Comparison of ENCODE assay signal across 14 cellular contexts in genomic region chr1:55877440-55878232, GRCh38.
DNase-seq lines count a peak whose midpoint lies in the region; TF ChIP-seq lines count a peak whose summit lies in the region.
"Had no signal": no experiment of that assay in that cellular context is flagged by ENCODE, and none has a peak within 500 bp of the region (broad histone marks: within the 10 kb centered on the region; RNA-seq: fewer than 3 reads in every experiment).

No MANE protein-coding gene starts in this region.

- POLR2A ChIA-PET in HEK293T (lab: Yijun Ruan, JAX) = no interaction called here

- intact Hi-C loops in activated CD4-positive, alpha-beta T cell treated with anti-CD3 and anti-CD28 coated beads, Interleukin-2, amount 10 ng/mL, durations not matched to agents 24 days and 14 days (cut with micrococcal nuclease) = no loop called here

- no peaks in the 10 kb centered on the region for H3K9me3 Mint-ChIP-seq in activated CD4-positive, alpha-beta T cell treated with anti-CD3 and anti-CD28 coated beads, Interleukin-2, amount 10 ng/mL, durations not matched to agents 24 days and 14 days
- H3K9me3 Mint-ChIP-seq in activated T-cell treated with anti-CD3 and anti-CD28 coated beads, Interleukin-2, amount 50 U/mL, for 24 hours = no peaks in the 10 kb centered on the region
- H3K9me3 Mint-ChIP-seq: IgD-negative memory B cell had no signal

- H3K4me3 Mint-ChIP-seq in activated CD4-positive, alpha-beta T cell treated with anti-CD3 and anti-CD28 coated beads, Interleukin-2, amount 10 ng/mL, durations not matched to agents 24 days and 14 days = no peak overlapping the region
- no peak overlapping the region for H3K4me3 Mint-ChIP-seq in activated T-cell treated with anti-CD3 and anti-CD28 coated beads, Interleukin-2, amount 50 U/mL, for 24 hours
- H3K4me3 Mint-ChIP-seq: IgD-negative memory B cell had no signal

- no peaks in the 10 kb centered on the region for H3K36me3 Mint-ChIP-seq in activated CD4-positive, alpha-beta T cell treated with anti-CD3 and anti-CD28 coated beads, Interleukin-2, amount 10 ng/mL, durations not matched to agents 24 days and 14 days (ENCODE audit: low read depth)
- no peaks in the 10 kb centered on the region for H3K36me3 Mint-ChIP-seq in activated T-cell treated with anti-CD3 and anti-CD28 coated beads, Interleukin-2, amount 50 U/mL, for 24 hours (ENCODE audit: low read depth)
- H3K36me3 Mint-ChIP-seq: IgD-negative memory B cell had no signal

- CTCF ChIA-PET in HEK293T (lab: Yijun Ruan, JAX) = interaction anchor here (1.2 kb wide), 1 partner anchor 9 kb away, joined by 4 read pairs; no protein-coding TSS in a partner anchor

- H3K4me1 Mint-ChIP-seq in activated CD4-positive, alpha-beta T cell treated with anti-CD3 and anti-CD28 coated beads, Interleukin-2, amount 10 ng/mL, durations not matched to agents 24 days and 14 days = no peaks in the 10 kb centered on the region
- H3K4me1 Mint-ChIP-seq in activated T-cell treated with anti-CD3 and anti-CD28 coated beads, Interleukin-2, amount 50 U/mL, for 24 hours (ENCODE audit: low read depth) = no peaks in the 10 kb centered on the region
- H3K4me1 Mint-ChIP-seq: IgD-negative memory B cell had no signal

- H3K27ac Mint-ChIP-seq in activated CD4-positive, alpha-beta T cell treated with anti-CD3 and anti-CD28 coated beads, Interleukin-2, amount 10 ng/mL, durations not matched to agents 24 days and 14 days = no peak overlapping the region
- H3K27ac Mint-ChIP-seq in activated T-cell treated with anti-CD3 and anti-CD28 coated beads, Interleukin-2, amount 50 U/mL, for 24 hours = no peak overlapping the region
- H3K27ac Mint-ChIP-seq: IgD-negative memory B cell had no signal

- no peak for TF ChIP-seq POLR2A in erythroblast (IDR thresholded peaks at IDR 0.05; ENCODE audit: low read length)

- peak; percentile 18 for DNase-seq in A172 (ENCODE audit: low spot score)
- DNase-seq in HEK293T (ENCODE audit: extremely low spot score) = peak; percentile 51
- peak; percentile 70 for DNase-seq in amniotic epithelial cell (ENCODE audit: low read depth)
- peak; percentile 63 for DNase-seq in left kidney (ENCODE audit: low read depth, low spot score)
- DNase-seq in erythroblast (lab: John Stamatoyannopoulos, UW) = no peak
- no peak for DNase-seq in stimulated activated CD4-positive, alpha-beta T cell treated with anti-CD3 and anti-CD28 coated beads, Interleukin-2, amount 100 ng/mL, for 24 hours
- DNase-seq in activated CD4-positive, alpha-beta T cell treated with anti-CD3 and anti-CD28 coated beads, Interleukin-2, amount 10 ng/mL, durations not matched to agents 24 days and 14 days = no peak
- DNase-seq in activated T-cell treated with anti-CD3 and anti-CD28 coated beads, Interleukin-2, amount 50 U/mL, for 24 hours = no peak
- DNase-seq: Kasumi-1, NCI-H1417, NCI-H1930, NCI-H2171 treated with DMSO at 0.1 percent for 48 hours, NCI-H748 treated with DMSO at 0.1 percent for 48 hours had no signal

- no peaks in the 10 kb centered on the region for H3K27me3 Mint-ChIP-seq in activated CD4-positive, alpha-beta T cell treated with anti-CD3 and anti-CD28 coated beads, Interleukin-2, amount 10 ng/mL, durations not matched to agents 24 days and 14 days
- H3K27me3 Mint-ChIP-seq in activated T-cell treated with anti-CD3 and anti-CD28 coated beads, Interleukin-2, amount 50 U/mL, for 24 hours = no peaks in the 10 kb centered on the region
- H3K27me3 Mint-ChIP-seq: IgD-negative memory B cell had no signal

TF ChIP-seq in HEK293T, 16 proteins besides CTCF, POLR2A, EP300 and RAD21:
- TF ChIP-seq BHLHE40 (IDR thresholded peaks at IDR 0.05; ENCODE audit: borderline replicate concordance) (no peak), TARDBP (IDR thresholded peaks at IDR 0.05) (no peak), ARNT (IDR thresholded peaks at IDR 0.05) (peak; percentile 81; the same call in 1 of the 2 replicates), CTBP1 (IDR thresholded peaks at IDR 0.05; ENCODE audit: borderline replicate concordance) (peak; percentile 91), PKNOX1 (IDR thresholded peaks at IDR 0.05) (peak; percentile 96)

Comparison
In these comparisons a context has a peak if more than half of its experiments do, and no peak if none do; other contexts are left out.
1. DNase-seq: peak in A172 (single experiment), HEK293T (single experiment), amniotic epithelial cell (single experiment) and left kidney (single experiment); none in erythroblast (0 of 2), stimulated activated CD4-positive, alpha-beta T cell treated with anti-CD3 and anti-CD28 coated beads, Interleukin-2, amount 100 ng/mL, for 24 hours (0 of 2), activated CD4-positive, alpha-beta T cell treated with anti-CD3 and anti-CD28 coated beads, Interleukin-2, amount 10 ng/mL, durations not matched to agents 24 days and 14 days (single experiment) and activated T-cell treated with anti-CD3 and anti-CD28 coated beads, Interleukin-2, amount 50 U/mL, for 24 hours (single experiment).